In the genomic region with DNA sequence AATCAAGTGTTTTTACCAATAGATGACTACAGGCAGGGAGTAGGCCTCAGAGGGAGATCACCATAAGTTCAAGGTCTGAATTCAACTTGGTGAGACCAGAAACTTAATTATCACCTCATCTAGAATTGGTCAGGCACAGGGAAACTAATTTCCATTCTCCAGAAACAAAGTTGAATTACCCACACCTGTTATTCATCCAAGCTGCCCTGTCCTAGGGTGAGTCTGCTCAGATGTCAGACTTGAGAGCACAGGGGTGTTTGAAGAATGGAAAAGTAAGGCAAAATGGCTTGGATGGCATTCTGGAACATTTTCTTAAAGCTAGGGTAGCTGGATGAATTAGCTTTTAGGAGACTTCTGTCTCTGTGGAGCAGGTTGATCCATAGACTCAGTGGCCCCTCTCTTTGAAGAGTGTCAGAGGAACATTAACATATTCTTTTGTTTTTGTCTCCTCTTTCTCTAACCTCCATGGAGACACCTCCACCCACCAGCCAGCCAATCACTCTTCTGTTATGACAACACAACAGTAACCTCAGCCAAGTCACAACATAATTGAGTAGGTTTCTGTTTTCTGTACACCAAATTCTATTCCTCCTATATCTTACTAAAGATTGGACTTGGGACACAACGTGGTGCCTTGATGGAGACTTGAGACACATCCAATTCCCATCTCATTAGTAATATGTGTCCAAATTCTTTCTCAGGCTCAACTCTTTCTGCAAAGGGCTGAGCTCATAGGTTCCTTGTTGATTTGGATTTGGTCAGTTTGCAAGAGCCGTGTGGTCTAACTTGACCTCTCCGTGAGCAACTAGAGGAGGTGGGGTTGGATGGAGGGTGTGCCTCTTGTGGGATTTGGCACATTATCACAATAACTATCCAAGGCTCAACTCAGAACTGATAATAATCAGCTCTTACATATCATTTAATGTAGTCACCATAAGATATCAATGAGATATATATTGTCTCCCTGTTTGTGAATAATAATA, we compare ENCODE assay signal across 1 cellular context.
TF ChIP-seq lines count a peak whose summit lies in the region.

No MANE protein-coding gene starts in this region.

TF ChIP-seq in K562, 482 proteins besides CTCF, POLR2A, EP300 and RAD21:
- TF ChIP-seq, protein P1, sequence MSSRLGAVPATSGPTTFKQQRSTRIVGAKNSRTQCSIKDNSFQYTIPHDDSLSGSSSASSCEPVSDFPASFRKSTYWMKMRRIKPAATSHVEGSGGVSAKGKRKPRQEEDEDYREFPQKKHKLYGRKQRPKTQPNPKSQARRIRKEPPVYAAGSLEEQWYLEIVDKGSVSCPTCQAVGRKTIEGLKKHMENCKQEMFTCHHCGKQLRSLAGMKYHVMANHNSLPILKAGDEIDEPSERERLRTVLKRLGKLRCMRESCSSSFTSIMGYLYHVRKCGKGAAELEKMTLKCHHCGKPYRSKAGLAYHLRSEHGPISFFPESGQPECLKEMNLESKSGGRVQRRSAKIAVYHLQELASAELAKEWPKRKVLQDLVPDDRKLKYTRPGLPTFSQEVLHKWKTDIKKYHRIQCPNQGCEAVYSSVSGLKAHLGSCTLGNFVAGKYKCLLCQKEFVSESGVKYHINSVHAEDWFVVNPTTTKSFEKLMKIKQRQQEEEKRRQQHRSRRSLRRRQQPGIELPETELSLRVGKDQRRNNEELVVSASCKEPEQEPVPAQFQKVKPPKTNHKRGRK (tag; IDR thresholded peaks at IDR 0.05) = no peak
- TF ChIP-seq ZNF239 (CRISPR knock-in tag; IDR thresholded peaks at IDR 0.05) (no peak), NCOA1 (IDR thresholded peaks at IDR 0.05; ENCODE audit: low read depth) (no peak), JUND (IDR thresholded peaks at IDR 0.05; ENCODE audit: borderline replicate concordance, low read depth, low read length) (no peak), JUND (tag; IDR thresholded peaks at IDR 0.05; ENCODE audit: borderline replicate concordance, low read depth, low read length) (peak; percentile 51; the same call in 1 of the 3 replicates), TRIM24 (IDR thresholded peaks at IDR 0.05) (no peak), E2F3 (CRISPR knock-in tag; IDR thresholded peaks at IDR 0.05) (no peak), RFX1 (IDR thresholded peaks at IDR 0.05) (0 out of 2 replicates have a peak, but pooled peaks have one; percentile 10), NFRKB (IDR thresholded peaks at IDR 0.05; ENCODE audit: low read depth) (0 out of 2 replicates have a peak, but pooled peaks have one; percentile 1), ZNF436 (CRISPR knock-in tag; IDR thresholded peaks at IDR 0.05) (no peak), EP400 (IDR thresholded peaks at IDR 0.05) (no peak), BCOR (IDR thresholded peaks at IDR 0.05) (no peak), HDGF (IDR thresholded peaks at IDR 0.05) (no peak), ETV1 (tag; conservative IDR thresholded peaks at IDR 0.05; ENCODE audit: low read depth) (no peak), NR2C2 (CRISPR knock-in tag; IDR thresholded peaks at IDR 0.05) (no peak), NR2C2 (tag; IDR thresholded peaks at IDR 0.05) (peak; percentile 12; the same call in 1 of the 2 replicates), ZNF146 (CRISPR knock-in tag; IDR thresholded peaks at IDR 0.05; ENCODE audit: unreplicated experiment) (no peak), MTA3 (IDR thresholded peaks at IDR 0.05; ENCODE audit: borderline replicate concordance) (no peak), ZFX (CRISPR knock-in tag; IDR thresholded peaks at IDR 0.05) (0 out of 2 replicates have a peak, but pooled peaks have one; percentile 3), ZNF584 (CRISPR knock-in tag; IDR thresholded peaks at IDR 0.05; ENCODE audit: low read depth) (no peak; the same call in 1 of the 2 replicates), RBM39 (optimal IDR thresholded peaks at IDR 0.05; ENCODE audit: low read depth, low read length) (no peak), FOSL1 (tag; conservative IDR thresholded peaks at IDR 0.05) (no peak), DNMT1 (IDR thresholded peaks at IDR 0.05) (no peak)
- TF ChIP-seq, protein P2, sequence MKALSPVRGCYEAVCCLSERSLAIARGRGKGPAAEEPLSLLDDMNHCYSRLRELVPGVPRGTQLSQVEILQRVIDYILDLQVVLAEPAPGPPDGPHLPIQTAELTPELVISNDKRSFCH (CRISPR knock-in tag; IDR thresholded peaks at IDR 0.05) = no peak
- TF ChIP-seq, protein P2 (tag; IDR thresholded peaks at IDR 0.05) = peak; percentile 8; the same call in 1 of the 2 replicates
- TF ChIP-seq, protein P3, sequence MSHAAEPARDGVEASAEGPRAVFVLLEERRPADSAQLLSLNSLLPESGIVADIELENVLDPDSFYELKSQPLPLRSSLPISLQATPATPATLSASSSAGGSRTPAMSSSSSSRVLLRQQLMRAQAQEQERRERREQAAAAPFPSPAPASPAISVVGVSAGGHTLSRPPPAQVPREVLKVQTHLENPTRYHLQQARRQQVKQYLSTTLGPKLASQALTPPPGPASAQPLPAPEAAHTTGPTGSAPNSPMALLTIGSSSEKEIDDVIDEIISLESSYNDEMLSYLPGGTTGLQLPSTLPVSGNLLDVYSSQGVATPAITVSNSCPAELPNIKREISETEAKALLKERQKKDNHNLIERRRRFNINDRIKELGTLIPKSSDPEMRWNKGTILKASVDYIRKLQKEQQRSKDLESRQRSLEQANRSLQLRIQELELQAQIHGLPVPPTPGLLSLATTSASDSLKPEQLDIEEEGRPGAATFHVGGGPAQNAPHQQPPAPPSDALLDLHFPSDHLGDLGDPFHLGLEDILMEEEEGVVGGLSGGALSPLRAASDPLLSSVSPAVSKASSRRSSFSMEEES (CRISPR knock-in tag; IDR thresholded peaks at IDR 0.05) = no peak
- TF ChIP-seq, protein P4, sequence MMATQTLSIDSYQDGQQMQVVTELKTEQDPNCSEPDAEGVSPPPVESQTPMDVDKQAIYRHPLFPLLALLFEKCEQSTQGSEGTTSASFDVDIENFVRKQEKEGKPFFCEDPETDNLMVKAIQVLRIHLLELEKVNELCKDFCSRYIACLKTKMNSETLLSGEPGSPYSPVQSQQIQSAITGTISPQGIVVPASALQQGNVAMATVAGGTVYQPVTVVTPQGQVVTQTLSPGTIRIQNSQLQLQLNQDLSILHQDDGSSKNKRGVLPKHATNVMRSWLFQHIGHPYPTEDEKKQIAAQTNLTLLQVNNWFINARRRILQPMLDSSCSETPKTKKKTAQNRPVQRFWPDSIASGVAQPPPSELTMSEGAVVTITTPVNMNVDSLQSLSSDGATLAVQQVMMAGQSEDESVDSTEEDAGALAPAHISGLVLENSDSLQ (IDR thresholded peaks at IDR 0.05) = peak; percentile 34
- TF ChIP-seq, protein P5, sequence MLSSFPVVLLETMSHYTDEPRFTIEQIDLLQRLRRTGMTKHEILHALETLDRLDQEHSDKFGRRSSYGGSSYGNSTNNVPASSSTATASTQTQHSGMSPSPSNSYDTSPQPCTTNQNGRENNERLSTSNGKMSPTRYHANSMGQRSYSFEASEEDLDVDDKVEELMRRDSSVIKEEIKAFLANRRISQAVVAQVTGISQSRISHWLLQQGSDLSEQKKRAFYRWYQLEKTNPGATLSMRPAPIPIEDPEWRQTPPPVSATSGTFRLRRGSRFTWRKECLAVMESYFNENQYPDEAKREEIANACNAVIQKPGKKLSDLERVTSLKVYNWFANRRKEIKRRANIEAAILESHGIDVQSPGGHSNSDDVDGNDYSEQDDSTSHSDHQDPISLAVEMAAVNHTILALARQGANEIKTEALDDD (IDR thresholded peaks at IDR 0.05) = peak; percentile 67
- TF ChIP-seq, protein P6, sequence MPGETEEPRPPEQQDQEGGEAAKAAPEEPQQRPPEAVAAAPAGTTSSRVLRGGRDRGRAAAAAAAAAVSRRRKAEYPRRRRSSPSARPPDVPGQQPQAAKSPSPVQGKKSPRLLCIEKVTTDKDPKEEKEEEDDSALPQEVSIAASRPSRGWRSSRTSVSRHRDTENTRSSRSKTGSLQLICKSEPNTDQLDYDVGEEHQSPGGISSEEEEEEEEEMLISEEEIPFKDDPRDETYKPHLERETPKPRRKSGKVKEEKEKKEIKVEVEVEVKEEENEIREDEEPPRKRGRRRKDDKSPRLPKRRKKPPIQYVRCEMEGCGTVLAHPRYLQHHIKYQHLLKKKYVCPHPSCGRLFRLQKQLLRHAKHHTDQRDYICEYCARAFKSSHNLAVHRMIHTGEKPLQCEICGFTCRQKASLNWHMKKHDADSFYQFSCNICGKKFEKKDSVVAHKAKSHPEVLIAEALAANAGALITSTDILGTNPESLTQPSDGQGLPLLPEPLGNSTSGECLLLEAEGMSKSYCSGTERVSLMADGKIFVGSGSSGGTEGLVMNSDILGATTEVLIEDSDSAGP (CRISPR knock-in tag; IDR thresholded peaks at IDR 0.05) = no peak
- TF ChIP-seq, protein P7, sequence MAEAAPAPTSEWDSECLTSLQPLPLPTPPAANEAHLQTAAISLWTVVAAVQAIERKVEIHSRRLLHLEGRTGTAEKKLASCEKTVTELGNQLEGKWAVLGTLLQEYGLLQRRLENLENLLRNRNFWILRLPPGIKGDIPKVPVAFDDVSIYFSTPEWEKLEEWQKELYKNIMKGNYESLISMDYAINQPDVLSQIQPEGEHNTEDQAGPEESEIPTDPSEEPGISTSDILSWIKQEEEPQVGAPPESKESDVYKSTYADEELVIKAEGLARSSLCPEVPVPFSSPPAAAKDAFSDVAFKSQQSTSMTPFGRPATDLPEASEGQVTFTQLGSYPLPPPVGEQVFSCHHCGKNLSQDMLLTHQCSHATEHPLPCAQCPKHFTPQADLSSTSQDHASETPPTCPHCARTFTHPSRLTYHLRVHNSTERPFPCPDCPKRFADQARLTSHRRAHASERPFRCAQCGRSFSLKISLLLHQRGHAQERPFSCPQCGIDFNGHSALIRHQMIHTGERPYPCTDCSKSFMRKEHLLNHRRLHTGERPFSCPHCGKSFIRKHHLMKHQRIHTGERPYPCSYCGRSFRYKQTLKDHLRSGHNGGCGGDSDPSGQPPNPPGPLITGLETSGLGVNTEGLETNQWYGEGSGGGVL (CRISPR knock-in tag; IDR thresholded peaks at IDR 0.05) = no peak
- TF ChIP-seq, protein P8, sequence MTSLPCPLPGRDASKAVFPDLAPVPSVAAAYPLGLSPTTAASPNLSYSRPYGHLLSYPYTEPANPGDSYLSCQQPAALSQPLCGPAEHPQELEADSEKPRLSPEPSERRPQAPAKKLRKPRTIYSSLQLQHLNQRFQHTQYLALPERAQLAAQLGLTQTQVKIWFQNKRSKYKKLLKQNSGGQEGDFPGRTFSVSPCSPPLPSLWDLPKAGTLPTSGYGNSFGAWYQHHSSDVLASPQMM (CRISPR knock-in tag; IDR thresholded peaks at IDR 0.05) = no peak
